Comparison of ENCODE assay signal across 11 cellular contexts in genomic region chrX:74450803-74451449, GRCh38. TPM values are rescaled to one million over a fixed set of nuclear protein-coding genes. Genes with fewer than 3 reads are reported as not detected.
DNase-seq lines count a peak whose midpoint lies in the region; TF ChIP-seq lines count a peak whose summit lies in the region.
"Had no signal": no experiment of that assay in that cellular context is flagged by ENCODE, and none has a peak within 500 bp of the region (broad histone marks: within the 10 kb centered on the region; RNA-seq: fewer than 3 reads in every experiment).

No MANE protein-coding gene starts in this region.

- no peaks in the 10 kb centered on the region for H3K27me3 Mint-ChIP-seq in activated naive CD8-positive, alpha-beta T cell treated with anti-CD3 and anti-CD28 coated beads for 36 hours

- intact Hi-C loops in dorsolateral prefrontal cortex (cut with DNase I): no loop called here

- no peaks in the 10 kb centered on the region for H3K9me3 Mint-ChIP-seq in activated naive CD8-positive, alpha-beta T cell treated with anti-CD3 and anti-CD28 coated beads for 36 hours

- peak overlapping the region; percentile 63 for H3K27ac Mint-ChIP-seq in activated naive CD8-positive, alpha-beta T cell treated with anti-CD3 and anti-CD28 coated beads for 36 hours

- H3K4me3 ChIP-seq in AG10803 (ENCODE audit: low read length): no peak overlapping the region
- no peak overlapping the region for H3K4me3 ChIP-seq in dorsolateral prefrontal cortex
- H3K4me3 ChIP-seq: esophagus muscularis mucosa, ovary had no signal

- peaks cover 21% of the 10 kb centered on the region for H3K4me1 Mint-ChIP-seq in activated naive CD8-positive, alpha-beta T cell treated with anti-CD3 and anti-CD28 coated beads for 36 hours

- H3K27ac ChIP-seq in dorsolateral prefrontal cortex: no peak overlapping the region
- H3K27ac ChIP-seq: ovary had no signal

- peak; percentile 92 for DNase-seq in AG10803 (ENCODE audit: low read depth)
- peak; percentile 95 for DNase-seq in HT1080 (ENCODE audit: low read depth)
- DNase-seq in activated naive CD8-positive, alpha-beta T cell treated with anti-CD3 and anti-CD28 coated beads for 36 hours: no peak
- peak; percentile 90 for DNase-seq in kidney tubule cell (ENCODE audit: low spot score)
- no peak for DNase-seq in UCSD-AML1 (lab: John Stamatoyannopoulos, UW; ENCODE audit: unreplicated experiment)
- no peak for DNase-seq in DMS53 treated with DMSO at 0.1 percent for 48 hours (lab: John Stamatoyannopoulos, UW; ENCODE audit: unreplicated experiment)
- DNase-seq in dorsolateral prefrontal cortex: no peak
- no peak for DNase-seq in NCI-H2171 (lab: John Stamatoyannopoulos, UW)
- DNase-seq: ovary, substantia nigra had no signal

- TF ChIP-seq CTCF in AG10803 (conservative IDR thresholded peaks at IDR 0.05; ENCODE audit: low read length): no peak
- TF ChIP-seq CTCF in dorsolateral prefrontal cortex (IDR thresholded peaks at IDR 0.05 in 54 of 56, conservative IDR thresholded peaks at IDR 0.05 in 2 of 56; ENCODE audit: low read depth in 1 of 56, partially characterized antibody in 56 of 56): no peak

- no peak overlapping the region for H3K4me3 Mint-ChIP-seq in activated naive CD8-positive, alpha-beta T cell treated with anti-CD3 and anti-CD28 coated beads for 36 hours

- no peaks in the 10 kb centered on the region for H3K36me3 Mint-ChIP-seq in activated naive CD8-positive, alpha-beta T cell treated with anti-CD3 and anti-CD28 coated beads for 36 hours

- peaks cover 0 to 61% (median 5%) of the 10 kb centered on the region in 45 donors for H3K27me3 ChIP-seq in dorsolateral prefrontal cortex
- H3K27me3 ChIP-seq: esophagus muscularis mucosa, ovary had no signal

RNA-seq across cellular contexts. Expression of gene SLC16A2, which starts 29.6 kb away (rescaled TPM):
- total RNA-seq in HT1080 (2014; rRNA removed; shearing (Covaris generic)): 7.7 and 9.2 TPM in 2 replicates
- polyA plus RNA-seq in HT1080 (2015; cell fraction: cytosol; rRNA removed): 1.9 and 2.0 TPM in 2 replicates
- 5.1 and 6.0 TPM in 2 replicates for polyA plus RNA-seq in HT1080 (2015; cell fraction: nucleus; rRNA removed)
- under 1 TPM; 0.60 to 0.68 TPM for total RNA-seq in activated naive CD8-positive, alpha-beta T cell treated with anti-CD3 and anti-CD28 coated beads for 36 hours
- total RNA-seq in dorsolateral prefrontal cortex: 10 to 100 TPM in 119 of 120 experiments, 1 to 10 TPM in 1; 9.2 to 23.2 (median 14.5) TPM

Comparison
In these comparisons a context has a peak if more than half of its experiments do, and no peak if none do; other contexts are left out.
1. DNase-seq: peak in AG10803 (single experiment), HT1080 (single experiment) and kidney tubule cell (single experiment); none in activated naive CD8-positive, alpha-beta T cell treated with anti-CD3 and anti-CD28 coated beads for 36 hours (single experiment), UCSD-AML1 (single experiment), DMS53 treated with DMSO at 0.1 percent for 48 hours (single experiment), dorsolateral prefrontal cortex (0 of 10) and NCI-H2171 (single experiment).